Comparison of ENCODE assay signal across 1 cellular context in the genomic region with DNA sequence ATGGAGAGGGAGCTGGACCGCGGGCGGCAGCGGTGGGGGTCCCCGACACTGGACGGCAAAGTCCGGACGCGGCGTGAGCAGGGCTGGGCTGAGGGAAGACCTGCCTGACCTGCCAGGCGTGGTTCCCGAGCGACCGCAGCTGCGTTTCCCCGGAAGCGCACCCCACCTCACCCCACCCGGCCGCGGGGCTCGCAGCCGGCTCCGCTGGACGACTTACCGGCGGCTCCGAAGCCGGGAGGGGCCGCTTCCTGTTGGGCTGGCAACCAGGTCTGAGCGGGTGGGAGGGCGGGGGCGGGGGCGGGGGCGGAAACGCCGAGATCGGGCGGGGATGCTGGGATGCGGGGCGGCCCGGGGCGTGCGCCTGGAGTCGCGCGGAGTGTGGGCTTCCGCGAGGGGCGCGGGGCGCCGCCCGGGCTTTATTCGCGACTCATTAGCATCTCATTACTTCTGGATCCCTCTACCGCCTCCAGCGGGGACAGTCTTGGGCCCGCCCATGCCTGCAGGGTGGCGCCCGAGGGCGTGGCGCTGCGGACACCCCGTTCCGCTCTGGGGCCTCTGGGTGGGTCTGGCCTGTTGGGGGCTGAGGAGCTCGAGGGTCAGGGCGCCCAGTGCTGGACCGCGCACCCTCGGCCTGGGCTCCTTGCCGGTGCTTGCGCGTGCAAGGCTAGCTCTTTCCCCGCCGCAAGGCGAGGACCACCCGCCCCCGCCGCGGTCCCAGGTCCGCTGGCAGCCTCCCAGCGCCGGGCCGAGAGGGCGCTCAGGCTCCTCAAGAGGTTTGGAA.
TF ChIP-seq lines count a peak whose summit lies in the region.

A gene with protein sequence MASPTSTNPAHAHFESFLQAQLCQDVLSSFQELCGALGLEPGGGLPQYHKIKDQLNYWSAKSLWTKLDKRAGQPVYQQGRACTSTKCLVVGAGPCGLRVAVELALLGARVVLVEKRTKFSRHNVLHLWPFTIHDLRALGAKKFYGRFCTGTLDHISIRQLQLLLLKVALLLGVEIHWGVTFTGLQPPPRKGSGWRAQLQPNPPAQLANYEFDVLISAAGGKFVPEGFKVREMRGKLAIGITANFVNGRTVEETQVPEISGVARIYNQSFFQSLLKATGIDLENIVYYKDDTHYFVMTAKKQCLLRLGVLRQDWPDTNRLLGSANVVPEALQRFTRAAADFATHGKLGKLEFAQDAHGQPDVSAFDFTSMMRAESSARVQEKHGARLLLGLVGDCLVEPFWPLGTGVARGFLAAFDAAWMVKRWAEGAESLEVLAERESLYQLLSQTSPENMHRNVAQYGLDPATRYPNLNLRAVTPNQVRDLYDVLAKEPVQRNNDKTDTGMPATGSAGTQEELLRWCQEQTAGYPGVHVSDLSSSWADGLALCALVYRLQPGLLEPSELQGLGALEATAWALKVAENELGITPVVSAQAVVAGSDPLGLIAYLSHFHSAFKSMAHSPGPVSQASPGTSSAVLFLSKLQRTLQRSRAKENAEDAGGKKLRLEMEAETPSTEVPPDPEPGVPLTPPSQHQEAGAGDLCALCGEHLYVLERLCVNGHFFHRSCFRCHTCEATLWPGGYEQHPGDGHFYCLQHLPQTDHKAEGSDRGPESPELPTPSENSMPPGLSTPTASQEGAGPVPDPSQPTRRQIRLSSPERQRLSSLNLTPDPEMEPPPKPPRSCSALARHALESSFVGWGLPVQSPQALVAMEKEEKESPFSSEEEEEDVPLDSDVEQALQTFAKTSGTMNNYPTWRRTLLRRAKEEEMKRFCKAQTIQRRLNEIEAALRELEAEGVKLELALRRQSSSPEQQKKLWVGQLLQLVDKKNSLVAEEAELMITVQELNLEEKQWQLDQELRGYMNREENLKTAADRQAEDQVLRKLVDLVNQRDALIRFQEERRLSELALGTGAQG (minus strand): TSS at position 271 of the 781 bp plus-strand sequence. CDS start 1,576 bp downstream, outside the sequence.

TF ChIP-seq in endothelial cell of umbilical vein, 7 proteins besides CTCF, POLR2A, EP300 and RAD21:
- TF ChIP-seq, protein P1, sequence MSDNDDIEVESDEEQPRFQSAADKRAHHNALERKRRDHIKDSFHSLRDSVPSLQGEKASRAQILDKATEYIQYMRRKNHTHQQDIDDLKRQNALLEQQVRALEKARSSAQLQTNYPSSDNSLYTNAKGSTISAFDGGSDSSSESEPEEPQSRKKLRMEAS (IDR thresholded peaks at IDR 0.05; ENCODE audit: insufficient read depth, insufficient read length): no peak
- peak; percentile 46 for TF ChIP-seq POLR2AphosphoS5 (IDR thresholded peaks at IDR 0.05; ENCODE audit: insufficient read depth, low read depth, low read length)
TF ChIP-seq in endothelial cell of umbilical vein: peak in this region for 1.
